ENCODE assay signal across 8 cellular contexts in the genomic region with DNA sequence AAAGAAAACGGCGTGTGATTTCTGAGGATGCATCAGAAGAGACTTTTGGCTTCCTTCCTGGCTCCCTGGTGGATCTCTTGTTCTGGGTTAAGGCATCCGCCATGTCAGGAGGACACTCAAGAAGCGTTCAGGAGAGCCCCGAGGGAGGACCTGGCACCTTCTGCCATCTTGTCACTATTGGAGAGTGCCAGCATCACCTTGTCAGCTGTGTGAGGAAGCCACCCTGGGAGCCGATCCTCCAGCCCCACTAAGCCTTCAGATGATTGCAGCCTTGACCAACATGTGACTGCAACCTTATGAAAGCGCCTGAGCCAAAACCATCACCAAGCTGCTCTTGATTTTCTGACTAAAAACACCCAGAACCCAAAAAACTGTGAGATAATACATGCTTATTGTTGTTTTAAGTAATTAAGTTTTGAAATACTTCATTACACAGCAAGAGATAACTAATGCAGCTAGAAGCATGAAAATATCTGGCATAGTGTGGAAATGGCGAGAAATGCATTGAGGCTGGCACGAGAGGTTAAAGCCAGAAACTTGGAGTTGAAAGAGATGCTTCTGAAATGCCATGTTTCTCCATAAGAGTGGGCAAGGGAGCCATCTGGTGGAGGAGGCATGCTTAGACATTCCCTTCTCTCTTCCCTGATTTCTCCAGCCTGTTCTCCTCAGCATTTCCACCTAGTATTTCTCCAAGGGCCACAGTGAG. TPM values are rescaled to one million over a fixed set of nuclear protein-coding genes. Genes with fewer than 3 reads are reported as not detected.
DNase-seq lines count a peak whose midpoint lies in the region; ATAC-seq and TF ChIP-seq lines count a peak whose summit lies in the region.

No MANE protein-coding gene starts in this region.

- no peak overlapping the region for H3K4me3 ChIP-seq in cardiac muscle cell
- no peak overlapping the region for H3K4me3 ChIP-seq in prostate gland

- H3K4me1 Mint-ChIP-seq in activated naive CD4-positive, alpha-beta T cell treated with anti-CD3 and anti-CD28 coated beads, Interleukin-2, amount 10 ng/mL, durations not matched to agents 7 days and 5 days, result peaks cover 10% of the 10 kb centered on the region

- CTCF ChIA-PET in RWPE1 (lab: Yijun Ruan, JAX), result interaction anchor here (0.6 to 8.8 kb wide), 13 partner anchors 9 to 702 kb away, joined by 3 to 122 read pairs (median 4); no protein-coding TSS in a partner anchor
- CTCF ChIA-PET in activated naive CD4-positive, alpha-beta T cell treated with anti-CD3 and anti-CD28 coated beads, Interleukin-2, amount 10 ng/mL, durations not matched to agents 7 days and 5 days (lab: Charles Lee), result interaction anchor here (0.5 to 14.9 kb wide), 9 partner anchors 9 to 160 kb away, joined by 3 to 402 read pairs (median 6); a partner anchor contains a TSS

- H3K36me3 ChIP-seq in cardiac muscle cell, result no peaks in the 10 kb centered on the region
- H3K36me3 ChIP-seq in prostate gland, result no peaks in the 10 kb centered on the region

- H3K4me1 ChIP-seq in cardiac muscle cell (ENCODE audit: low read depth) (no peaks in the 10 kb centered on the region), prostate gland (replicated peaks) (no peaks in the 10 kb centered on the region)

- no peaks in the 10 kb centered on the region for H3K36me3 Mint-ChIP-seq in activated naive CD4-positive, alpha-beta T cell treated with anti-CD3 and anti-CD28 coated beads, Interleukin-2, amount 10 ng/mL, durations not matched to agents 7 days and 5 days

- peak; percentile 22 for DNase-seq in DMS79 treated with DMSO at 0.1 percent for 48 hours (lab: John Stamatoyannopoulos, UW)
- peak; percentile 71 for DNase-seq in LHCN-M2 (ENCODE audit: low read depth)
- DNase-seq in RWPE1 (ENCODE audit: low spot score), result peak; percentile 73
- peak; percentile 69 for DNase-seq in activated naive CD4-positive, alpha-beta T cell treated with anti-CD3 and anti-CD28 coated beads, Interleukin-2, amount 10 ng/mL, durations not matched to agents 7 days and 5 days
- peak; percentile 83 to 84 for DNase-seq in cardiac muscle cell (ENCODE audit: low read depth in 1 of 2, low spot score in 1 of 2)
- peak; percentile 71 for DNase-seq in prostate gland (ENCODE audit: low spot score)

- H3K9me3 Mint-ChIP-seq in activated naive CD4-positive, alpha-beta T cell treated with anti-CD3 and anti-CD28 coated beads, Interleukin-2, amount 10 ng/mL, durations not matched to agents 7 days and 5 days, result no peaks in the 10 kb centered on the region

- intact Hi-C loops in prostate gland (cut with DNase I), result loop anchor here (5.0 kb wide), 1 partner anchor 54 kb away; no protein-coding TSS in a partner anchor

- TF ChIP-seq POLR2A in prostate gland (IDR thresholded peaks at IDR 0.05), result no peak

- 67% methylated on average over 9 of the region's 9 CpGs for WGBS in prostate gland

- H3K27me3 ChIP-seq in cardiac muscle cell (peaks cover 4% of the 10 kb centered on the region), prostate gland (replicated peaks; ENCODE audit: insufficient read depth) (no peaks in the 10 kb centered on the region)

- TF ChIP-seq CTCF in RWPE1 (conservative IDR thresholded peaks at IDR 0.05; ENCODE audit: low read depth), result peak; percentile 86
- peak; percentile 87 for TF ChIP-seq CTCF in cardiac muscle cell (IDR thresholded peaks at IDR 0.05; ENCODE audit: low read depth, low read length)
- TF ChIP-seq CTCF in prostate gland (IDR thresholded peaks at IDR 0.05), result peak; percentile 51 to 93 (median 82)

- H3K9me3 ChIP-seq in cardiac muscle cell (ENCODE audit: low read depth) (no peaks in the 10 kb centered on the region), prostate gland (no peaks in the 10 kb centered on the region)

- POLR2A ChIA-PET in RWPE1 (lab: Yijun Ruan, JAX; ENCODE audit: low non-redundant PET), result no interaction called here

- H3K27ac ChIP-seq in RWPE1 (peak overlapping the region; percentile 45), cardiac muscle cell (no peak overlapping the region), prostate gland (no peak overlapping the region)

- H3K27ac Mint-ChIP-seq in activated naive CD4-positive, alpha-beta T cell treated with anti-CD3 and anti-CD28 coated beads, Interleukin-2, amount 10 ng/mL, durations not matched to agents 7 days and 5 days, result no peak overlapping the region

- no peak for ATAC-seq in GM21367 (IDR thresholded peaks at IDR 0.05; ENCODE audit: unreplicated experiment)
- no peak for ATAC-seq in GM21528 (IDR thresholded peaks at IDR 0.05; ENCODE audit: low FRiP score, unreplicated experiment)

- peaks cover 9% of the 10 kb centered on the region for H3K27me3 Mint-ChIP-seq in activated naive CD4-positive, alpha-beta T cell treated with anti-CD3 and anti-CD28 coated beads, Interleukin-2, amount 10 ng/mL, durations not matched to agents 7 days and 5 days

- H3K4me3 Mint-ChIP-seq in activated naive CD4-positive, alpha-beta T cell treated with anti-CD3 and anti-CD28 coated beads, Interleukin-2, amount 10 ng/mL, durations not matched to agents 7 days and 5 days, result no peak overlapping the region

RNA-seq across cellular contexts. Expression of a gene that starts 5.4 kb away (rescaled TPM):
- 23.7 and 25.3 TPM in 2 replicates for total RNA-seq in LHCN-M2 (2014; rRNA removed)
- polyA plus RNA-seq in LHCN-M2 (2012), result 12.5 TPM
- 39.1 and 59.8 TPM in 2 replicates for total RNA-seq in cardiac muscle cell
- 50.7 and 52.8 TPM in 2 replicates for polyA plus RNA-seq in cardiac muscle cell
- 10 to 100 TPM; 15.3 to 41.4 TPM for total RNA-seq in prostate gland

RNA-seq across cellular contexts. Expression of a gene that starts 18.0 kb away (rescaled TPM):
- total RNA-seq in LHCN-M2 (2014; rRNA removed) (54.7 and 56.0 TPM in 2 replicates), cardiac muscle cell (35.2 and 38.3 TPM in 2 replicates), prostate gland (10 to 100 TPM; 32.8 to 35.3 TPM)
- 66.1 TPM for polyA plus RNA-seq in LHCN-M2 (2012)
- 41.7 and 55.5 TPM in 2 replicates for polyA plus RNA-seq in cardiac muscle cell

RNA-seq across cellular contexts. Expression of a gene that starts 40.3 kb away (rescaled TPM):
- 0.17 TPM in 1 of 2 replicates, not detected in the other for total RNA-seq in LHCN-M2 (2014; rRNA removed)
- 0.09 TPM for polyA plus RNA-seq in LHCN-M2 (2012)
- 23.7 and 35.0 TPM in 2 replicates for total RNA-seq in cardiac muscle cell
- 29.3 and 38.2 TPM in 2 replicates for polyA plus RNA-seq in cardiac muscle cell
- 1 to 10 TPM in 1 of 2 donors, under 1 TPM in 1; 0.23 to 3.2 TPM for total RNA-seq in prostate gland

RNA-seq across cellular contexts. Expression of a gene that starts 44.5 kb away (rescaled TPM):
- total RNA-seq in LHCN-M2 (2014; rRNA removed), result 17.1 and 24.4 TPM in 2 replicates
- polyA plus RNA-seq in LHCN-M2 (2012), result 32.8 TPM
- total RNA-seq in cardiac muscle cell, result 8.7 and 19.0 TPM in 2 replicates
- 12.9 and 15.8 TPM in 2 replicates for polyA plus RNA-seq in cardiac muscle cell
- total RNA-seq in prostate gland, result 10 to 100 TPM; 17.0 to 28.6 TPM

Comparison
In these comparisons a context has a peak if more than half of its experiments do, and no peak if none do; other contexts are left out.
1. DNase-seq: peak in every context shown above with its lines; median percentile 84 in cardiac muscle cell; 73 in RWPE1; 71 in LHCN-M2; 71 in prostate gland; 69 in activated naive CD4-positive, alpha-beta T cell treated with anti-CD3 and anti-CD28 coated beads, Interleukin-2, amount 10 ng/mL, durations not matched to agents 7 days and 5 days; 22 in DMS79 treated with DMSO at 0.1 percent for 48 hours.